Comparison of ENCODE assay signal across 27 cellular contexts in genomic region chr19:47120461-47120860, GRCh38.
"Had no signal": no experiment of that assay in that cellular context is flagged by ENCODE, and none has a peak within 500 bp of the region (broad histone marks: within the 10 kb centered on the region; RNA-seq: fewer than 3 reads in every experiment).

No MANE protein-coding gene starts in this region.

- H2AFZ ChIP-seq: hepatocyte had no signal

- DNase-seq: activated B cell treated with CpG ODN at 0.5 μM for 24 hours; activated CD4-positive, alpha-beta T cell treated with anti-CD3 and anti-CD28 coated beads for 36 hours; activated effector memory CD4-positive, alpha-beta T cell treated with Interleukin-2 at 50 U/mL for 16 hours; activated naive CD4-positive, alpha-beta T cell treated with Interleukin-2 at 50 U/mL for 16 hours; activated T-cell treated with anti-CD3 and anti-CD28 coated beads for 4 hours; activated T-cell treated with anti-CD3 and anti-CD28 coated beads, Interleukin-2, amount 50 U/mL, for 72 hours; amygdala; caudate nucleus; glutamatergic neuron; islet precursor cell; left ventricle myocardium inferior; midbrain; naive thymus-derived CD4-positive, alpha-beta T cell; pancreas; retina; stimulated activated CD4-positive, alpha-beta T cell treated with anti-CD3 and anti-CD28 coated beads, Interleukin-12 subunit alpha, Interleukin-12 subunit beta, amount 100 ng/mL, for 4 hours; stimulated activated CD4-positive, alpha-beta T cell treated with anti-CD3 and anti-CD28 coated beads, Interleukin-4, amount 100 ng/mL, for 24 hours; T-helper 2 cell; trophoblast cell had no signal

- ATAC-seq: activated CD4-positive, alpha-beta T cell treated with anti-CD3 and anti-CD28 coated beads for 36 hours; activated T-cell treated with anti-CD3 and anti-CD28 coated beads, Interleukin-2, amount 50 U/mL, for 72 hours; naive thymus-derived CD4-positive, alpha-beta T cell; pancreas; sciatic nerve; stimulated activated effector memory CD8-positive, alpha-beta T cell treated with anti-CD3 and anti-CD28 coated beads, Interleukin-12 subunit alpha, Interleukin-12 subunit beta, amount 100 ng/mL, for 72 hours had no signal

- H3K27ac Mint-ChIP-seq: activated B cell treated with CpG ODN at 0.5 μM for 24 hours; activated CD4-positive, alpha-beta T cell treated with anti-CD3 and anti-CD28 coated beads for 36 hours; activated T-cell treated with anti-CD3 and anti-CD28 coated beads, Interleukin-2, amount 50 U/mL, for 72 hours; dendritic cell treated with granulocyte-macrophage colony-stimulating factor and Interleukin-4, amounts not matched to agents 40 ng/mL and 50 ng/mL, for 4 days; stimulated activated effector memory CD8-positive, alpha-beta T cell treated with anti-CD3 and anti-CD28 coated beads, Interleukin-12 subunit alpha, Interleukin-12 subunit beta, amount 100 ng/mL, for 72 hours; stimulated activated naive CD8-positive, alpha-beta T cell treated with anti-CD3 and anti-CD28 coated beads, Interleukin-15, Interleukin-2, amounts not matched to agents 100 ng/mL and 50 ng/mL, for 24 hours had no signal

- H3K4me1 Mint-ChIP-seq: stimulated activated effector memory CD8-positive, alpha-beta T cell treated with anti-CD3 and anti-CD28 coated beads, Interleukin-12 subunit alpha, Interleukin-12 subunit beta, amount 100 ng/mL, for 72 hours had no signal

- H3K27ac ChIP-seq: hepatocyte, left ventricle myocardium inferior, pancreas, prostate gland, skin epidermis, thoracic aorta had no signal

- H3K9me3 ChIP-seq: left ventricle myocardium inferior, pancreas, prostate gland, thoracic aorta had no signal

- H3K36me3 Mint-ChIP-seq: naive thymus-derived CD4-positive, alpha-beta T cell; stimulated activated effector memory CD8-positive, alpha-beta T cell treated with anti-CD3 and anti-CD28 coated beads, Interleukin-12 subunit alpha, Interleukin-12 subunit beta, amount 100 ng/mL, for 72 hours had no signal

- H3K9me3 Mint-ChIP-seq: activated B cell treated with CpG ODN at 0.5 μM for 24 hours; activated T-cell treated with anti-CD3 and anti-CD28 coated beads, Interleukin-2, amount 50 U/mL, for 72 hours; dendritic cell treated with granulocyte-macrophage colony-stimulating factor and Interleukin-4, amounts not matched to agents 40 ng/mL and 50 ng/mL, for 4 days; naive thymus-derived CD4-positive, alpha-beta T cell; stimulated activated effector memory CD8-positive, alpha-beta T cell treated with anti-CD3 and anti-CD28 coated beads, Interleukin-12 subunit alpha, Interleukin-12 subunit beta, amount 100 ng/mL, for 72 hours; stimulated activated naive CD8-positive, alpha-beta T cell treated with anti-CD3 and anti-CD28 coated beads, Interleukin-15, Interleukin-2, amounts not matched to agents 100 ng/mL and 50 ng/mL, for 24 hours had no signal

- H3K4me2 ChIP-seq: hepatocyte had no signal

- H3K4me3 ChIP-seq: hepatocyte, left ventricle myocardium inferior, pancreas, prostate gland, skin epidermis, thoracic aorta had no signal

- H3K27me3 ChIP-seq: hepatocyte, pancreas had no signal

- H3K4me1 ChIP-seq: left ventricle myocardium inferior, pancreas, prostate gland had no signal

- H3K4me3 Mint-ChIP-seq: activated B cell treated with CpG ODN at 0.5 μM for 24 hours; activated CD4-positive, alpha-beta T cell treated with anti-CD3 and anti-CD28 coated beads for 36 hours; activated T-cell treated with anti-CD3 and anti-CD28 coated beads, Interleukin-2, amount 50 U/mL, for 72 hours; dendritic cell treated with granulocyte-macrophage colony-stimulating factor and Interleukin-4, amounts not matched to agents 40 ng/mL and 50 ng/mL, for 4 days; naive thymus-derived CD4-positive, alpha-beta T cell; stimulated activated effector memory CD8-positive, alpha-beta T cell treated with anti-CD3 and anti-CD28 coated beads, Interleukin-12 subunit alpha, Interleukin-12 subunit beta, amount 100 ng/mL, for 72 hours; stimulated activated naive CD8-positive, alpha-beta T cell treated with anti-CD3 and anti-CD28 coated beads, Interleukin-15, Interleukin-2, amounts not matched to agents 100 ng/mL and 50 ng/mL, for 24 hours had no signal

- H3K36me3 ChIP-seq: left ventricle myocardium inferior, pancreas, prostate gland, thoracic aorta had no signal

- H3K27me3 Mint-ChIP-seq: activated B cell treated with CpG ODN at 0.5 μM for 24 hours; activated CD4-positive, alpha-beta T cell treated with anti-CD3 and anti-CD28 coated beads for 36 hours; stimulated activated naive CD8-positive, alpha-beta T cell treated with anti-CD3 and anti-CD28 coated beads, Interleukin-15, Interleukin-2, amounts not matched to agents 100 ng/mL and 50 ng/mL, for 24 hours had no signal
